Comparison of ENCODE assay signal across 17 cellular contexts in the genomic region with DNA sequence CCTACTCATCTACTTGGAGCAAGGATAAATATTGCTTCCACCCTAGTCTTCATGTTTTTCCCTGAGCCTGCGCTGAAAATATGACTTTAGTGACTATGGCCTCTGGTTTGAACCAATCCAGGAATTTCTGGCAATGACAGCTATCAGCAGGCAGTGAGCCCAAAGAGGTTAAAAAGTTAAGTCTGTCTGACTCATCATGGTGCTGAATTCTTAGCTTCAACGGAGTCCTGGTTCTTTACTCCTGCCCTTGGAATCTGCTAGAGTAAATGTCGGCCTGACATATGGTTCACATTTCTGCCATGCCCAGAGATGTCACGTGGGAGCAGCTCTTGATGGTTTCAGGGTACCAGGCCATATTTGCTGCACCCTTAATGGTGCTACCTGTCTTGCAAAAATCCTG.
DNase-seq lines count a peak whose midpoint lies in the region; ATAC-seq, FAIRE-seq and TF ChIP-seq lines count a peak whose summit lies in the region.
"Had no signal": no experiment of that assay in that cellular context is flagged by ENCODE, and none has a peak within 500 bp of the region (broad histone marks: within the 10 kb centered on the region; RNA-seq: fewer than 3 reads in every experiment).

No MANE protein-coding gene starts in this region.

- H3K4me3 ChIP-seq in adipocyte (ENCODE audit: low read length): no peak overlapping the region
- H3K4me3 ChIP-seq in fibroblast of pulmonary artery (replicated peaks; ENCODE audit: low read depth, low read length): no peak overlapping the region
- H3K4me3 ChIP-seq: K562 had no signal

- no peaks in the 10 kb centered on the region for H3K36me3 ChIP-seq in adipocyte (ENCODE audit: control insufficient read depth, insufficient read depth, low read length, severe bottlenecking)

- intact Hi-C loops in left cardiac atrium (cut with DNase I): no loop called here
- intact Hi-C loops in Right ventricle myocardium inferior (cut with DNase I): no loop called here

- no peak overlapping the region for H3K9ac ChIP-seq in adipocyte (ENCODE audit: low read length)

- peaks cover 6% of the 10 kb centered on the region for H3K4me1 ChIP-seq in adipocyte (ENCODE audit: control insufficient read depth, insufficient read depth, low read length)

- no peak for TF ChIP-seq CTCF in fibroblast of pulmonary artery (IDR thresholded peaks at IDR 0.05; ENCODE audit: low read length, missing control alignments)

- FAIRE-seq in urothelium cell line (lab: Jason Lieb, UNC): no peak
- FAIRE-seq: G401.6, islet of Langerhans, K562 had no signal

- peaks cover 6% of the 10 kb centered on the region for H3K27me3 ChIP-seq in adipocyte (replicated peaks; ENCODE audit: control insufficient read depth, insufficient read depth, low read length)

- peak; percentile 40 to 64 for ATAC-seq in left cardiac atrium
- no peak for ATAC-seq in Right ventricle myocardium inferior
- ATAC-seq: K562; stimulated activated effector memory CD8-positive, alpha-beta T cell treated with anti-CD3 and anti-CD28 coated beads, Interleukin-12 subunit alpha, Interleukin-12 subunit beta, amount 100 ng/mL, for 72 hours had no signal

- DNase-seq in left cardiac atrium (no peak), Right ventricle myocardium inferior (ENCODE audit: missing footprints) (no peak), adipocyte (ENCODE audit: low read depth) (peak; percentile 57), fibroblast of pulmonary artery (ENCODE audit: low read depth) (peak; percentile 13), urothelium cell line (ENCODE audit: low spot score) (peak; percentile 21), DMS153 treated with DMSO at 0.1 percent for 48 hours (lab: John Stamatoyannopoulos, UW; ENCODE audit: unreplicated experiment) (no peak), NCI-H82 (lab: John Stamatoyannopoulos, UW) (no peak)
- no peak for DNase-seq in activated T-cell treated with anti-CD3 and anti-CD28 coated beads, Interleukin-2, amount 50 U/mL, for 48 hours
- DNase-seq: 8988T; activated CD4-positive, alpha-beta T cell treated with anti-CD3 and anti-CD28 coated beads for 1 hour; activated naive CD4-positive, alpha-beta T cell treated with anti-CD3 and anti-CD28 coated beads for 36 hours; caudate nucleus; CD8-positive, alpha-beta memory T cell had no signal

- H3K9me3 ChIP-seq in adipocyte (ENCODE audit: control insufficient read depth, low read length): no peaks in the 10 kb centered on the region

Comparison
In these comparisons a context has a peak if more than half of its experiments do, and no peak if none do; other contexts are left out.
1. DNase-seq: peak in adipocyte (single experiment), fibroblast of pulmonary artery (single experiment) and urothelium cell line (single experiment); none in left cardiac atrium (single experiment), Right ventricle myocardium inferior (single experiment), DMS153 treated with DMSO at 0.1 percent for 48 hours (single experiment), NCI-H82 (single experiment) and activated T-cell treated with anti-CD3 and anti-CD28 coated beads, Interleukin-2, amount 50 U/mL, for 48 hours (0 of 2).